10 cellular contexts compared by ENCODE assay signal in genomic region chr14:93430319-93430801, GRCh38. TPM values are rescaled to one million over a fixed set of nuclear protein-coding genes. Genes with fewer than 3 reads are reported as not detected.
A peak's percentile ranks its signal among the peaks of the same experiment; 100 is the strongest.
DNase-seq lines count a peak whose midpoint lies in the region; ATAC-seq, FAIRE-seq and TF ChIP-seq lines count a peak whose summit lies in the region.
"Had no signal": no experiment of that assay in that cellular context is flagged by ENCODE, and none has a peak within 500 bp of the region (broad histone marks: within the 10 kb centered on the region; RNA-seq: fewer than 3 reads in every experiment).

No MANE protein-coding gene starts in this region.

- in situ Hi-C loops in GM23248 (cut with MboI) = no loop called here

- TF ChIP-seq CTCF in epithelial cell of proximal tubule (conservative IDR thresholded peaks at IDR 0.05; ENCODE audit: low read depth, low read length) (no peak), pancreas (IDR thresholded peaks at IDR 0.05) (no peak)

- H3K4me1 Mint-ChIP-seq in activated CD8-positive, alpha-beta T cell treated with anti-CD3 and anti-CD28 coated beads, Interleukin-2, amount 10 ng/mL, durations not matched to agents 7 days and 5 days (ENCODE audit: low read depth) = no peaks in the 10 kb centered on the region
- no peaks in the 10 kb centered on the region for H3K4me1 Mint-ChIP-seq in activated CD4-positive, alpha-beta memory T cell treated with anti-CD3 and anti-CD28 coated beads, Interleukin-2, amount 10 ng/mL, durations not matched to agents 7 days and 5 days

- DNase-seq in GM23248 (peak; percentile 8), NCI-H524 (lab: John Stamatoyannopoulos, UW) (peak; percentile 88 to 90), epithelial cell of proximal tubule (ENCODE audit: low read depth) (no peak), pancreas (peak; percentile 46 to 73 (median 58))
- DNase-seq in activated CD8-positive, alpha-beta T cell treated with anti-CD3 and anti-CD28 coated beads, Interleukin-2, amount 10 ng/mL, durations not matched to agents 7 days and 5 days = no peak
- no peak for DNase-seq in activated CD4-positive, alpha-beta memory T cell treated with anti-CD3 and anti-CD28 coated beads, Interleukin-2, amount 10 ng/mL, durations not matched to agents 7 days and 5 days

- H3K4me3 ChIP-seq in GM23248 (0 out of 2 replicates have a peak overlapping the region, but pooled peaks have one; percentile 22), epithelial cell of proximal tubule (ENCODE audit: low read depth, low read length) (peak overlapping the region; percentile 61), pancreas (peak overlapping the region; percentile 6 to 54 (median 40))

- no peak overlapping the region for H2AFZ ChIP-seq in GM23248

- 4% methylated on average over 23 to 36 of the region's 36 CpGs for WGBS in GM23248 (ENCODE audit: low coverage in 1 of 2, low lambda C conversion rate in 2 of 2, missing lambda C conversion rate in 2 of 2), 2 experiments
- 1% methylated on average over 34 to 36 of the region's 36 CpGs for WGBS in pancreas, 2 donors

- H3K27me3 ChIP-seq in GM23248 (replicated peaks; ENCODE audit: insufficient read depth) (peaks cover 8% of the 10 kb centered on the region), pancreas (no peaks in the 10 kb centered on the region)

- H3K36me3 ChIP-seq in GM23248 (ENCODE audit: low read depth) = no peaks in the 10 kb centered on the region
- H3K36me3 ChIP-seq in pancreas = no peaks in the 10 kb centered on the region

- H3K27ac ChIP-seq in GM23248 (no peak overlapping the region), pancreas (peak overlapping the region in 2 of 4 donors; percentile 48 to 51)

- H3F3A ChIP-seq in GM23248 (ENCODE audit: insufficient read depth) = no peaks in the 10 kb centered on the region

- H3K9ac ChIP-seq in GM23248 = no peak overlapping the region

- H3K4me3 Mint-ChIP-seq in activated CD8-positive, alpha-beta T cell treated with anti-CD3 and anti-CD28 coated beads, Interleukin-2, amount 10 ng/mL, durations not matched to agents 7 days and 5 days = no peak overlapping the region
- no peak overlapping the region for H3K4me3 Mint-ChIP-seq in activated CD4-positive, alpha-beta memory T cell treated with anti-CD3 and anti-CD28 coated beads, Interleukin-2, amount 10 ng/mL, durations not matched to agents 7 days and 5 days

- intact Hi-C loops in pancreas (cut with DNase I) = no loop called here

- H3K79me2 ChIP-seq in GM23248 (ENCODE audit: insufficient read depth) = no peaks in the 10 kb centered on the region

- H3K4me1 ChIP-seq in GM23248 (ENCODE audit: insufficient read depth) (no peaks in the 10 kb centered on the region), pancreas (peaks cover 0 to 4% (median 0%) of the 10 kb centered on the region in 3 donors)

- CTCF ChIA-PET in activated CD8-positive, alpha-beta T cell treated with anti-CD3 and anti-CD28 coated beads, Interleukin-2, amount 10 ng/mL, durations not matched to agents 7 days and 5 days (lab: Charles Lee) = no interaction called here
- CTCF ChIA-PET in activated CD4-positive, alpha-beta memory T cell treated with anti-CD3 and anti-CD28 coated beads, Interleukin-2, amount 10 ng/mL, durations not matched to agents 7 days and 5 days (lab: Charles Lee) = no interaction called here

- H3K27ac Mint-ChIP-seq in activated CD8-positive, alpha-beta T cell treated with anti-CD3 and anti-CD28 coated beads, Interleukin-2, amount 10 ng/mL, durations not matched to agents 7 days and 5 days = no peak overlapping the region
- H3K27ac Mint-ChIP-seq in activated CD4-positive, alpha-beta memory T cell treated with anti-CD3 and anti-CD28 coated beads, Interleukin-2, amount 10 ng/mL, durations not matched to agents 7 days and 5 days = no peak overlapping the region

- H4K20me1 ChIP-seq in GM23248 (ENCODE audit: insufficient read depth) = no peaks in the 10 kb centered on the region

- H3K9me3 Mint-ChIP-seq in activated CD8-positive, alpha-beta T cell treated with anti-CD3 and anti-CD28 coated beads, Interleukin-2, amount 10 ng/mL, durations not matched to agents 7 days and 5 days (ENCODE audit: insufficient read depth) = peaks cover 9% of the 10 kb centered on the region
- peaks cover 2% of the 10 kb centered on the region for H3K9me3 Mint-ChIP-seq in activated CD4-positive, alpha-beta memory T cell treated with anti-CD3 and anti-CD28 coated beads, Interleukin-2, amount 10 ng/mL, durations not matched to agents 7 days and 5 days

- FAIRE-seq in pancreas (lab: Jason Lieb, UNC) = no peak
- FAIRE-seq: GM12892 had no signal

- peak overlapping the region; percentile 28 for H3K4me2 ChIP-seq in GM23248 (ENCODE audit: unreplicated experiment)

- peak; percentile 76 to 89 (median 84) for ATAC-seq in pancreas
- ATAC-seq in activated CD8-positive, alpha-beta T cell treated with anti-CD3 and anti-CD28 coated beads, Interleukin-2, amount 10 ng/mL, durations not matched to agents 7 days and 5 days = no peak
- no peak for ATAC-seq in HG02938 (IDR thresholded peaks at IDR 0.05; ENCODE audit: unreplicated experiment)
- ATAC-seq in GM21786 (IDR thresholded peaks at IDR 0.05; ENCODE audit: unreplicated experiment) = no peak

- POLR2A ChIA-PET in activated CD8-positive, alpha-beta T cell treated with anti-CD3 and anti-CD28 coated beads, Interleukin-2, amount 10 ng/mL, durations not matched to agents 7 days and 5 days (lab: Charles Lee) = no interaction called here
- POLR2A ChIA-PET in activated CD4-positive, alpha-beta memory T cell treated with anti-CD3 and anti-CD28 coated beads, Interleukin-2, amount 10 ng/mL, durations not matched to agents 7 days and 5 days (lab: Charles Lee) = no interaction called here

- H3K27me3 Mint-ChIP-seq in activated CD8-positive, alpha-beta T cell treated with anti-CD3 and anti-CD28 coated beads, Interleukin-2, amount 10 ng/mL, durations not matched to agents 7 days and 5 days (ENCODE audit: low read depth) = peaks cover 23% of the 10 kb centered on the region
- H3K27me3 Mint-ChIP-seq in activated CD4-positive, alpha-beta memory T cell treated with anti-CD3 and anti-CD28 coated beads, Interleukin-2, amount 10 ng/mL, durations not matched to agents 7 days and 5 days = peaks cover 27% of the 10 kb centered on the region

- peaks cover 2% of the 10 kb centered on the region for H3K36me3 Mint-ChIP-seq in activated CD8-positive, alpha-beta T cell treated with anti-CD3 and anti-CD28 coated beads, Interleukin-2, amount 10 ng/mL, durations not matched to agents 7 days and 5 days (ENCODE audit: low read depth)
- no peaks in the 10 kb centered on the region for H3K36me3 Mint-ChIP-seq in activated CD4-positive, alpha-beta memory T cell treated with anti-CD3 and anti-CD28 coated beads, Interleukin-2, amount 10 ng/mL, durations not matched to agents 7 days and 5 days (ENCODE audit: low read depth)

- peaks cover 4% of the 10 kb centered on the region for H3K9me3 ChIP-seq in GM23248 (ENCODE audit: low read depth)
- H3K9me3 ChIP-seq in pancreas = no peaks in the 10 kb centered on the region

- no peaks in the 10 kb centered on the region for H3K9me2 ChIP-seq in GM23248 (ENCODE audit: insufficient read depth)

RNA-seq across cellular contexts. Expression of gene UNC79, which starts 0.4 kb away (rescaled TPM):
- not detected in 2 replicates for total RNA-seq in GM23248 (2014; rRNA removed; shearing (Covaris generic))
- polyA plus RNA-seq in GM23248 (2016; fragmentation: Nextera tagmentation; extraction: Ambion mirVana) = 0.04 TPM in 2 replicates
- 0.29 TPM in 1 of 2 replicates, not detected in the other for total RNA-seq in epithelial cell of proximal tubule
- total RNA-seq in pancreas = 1 to 10 TPM; 1.2 to 2.4 (median 1.5) TPM
- polyA plus RNA-seq in pancreas = 1 to 10 TPM; 1.8 to 3.8 TPM
- not detected for total RNA-seq in activated CD8-positive, alpha-beta T cell treated with anti-CD3 and anti-CD28 coated beads, Interleukin-2, amount 10 ng/mL, durations not matched to agents 7 days and 5 days
- under 1 TPM in 1 of 2 experiments, not detected in 1; 0.03 TPM for total RNA-seq in activated CD4-positive, alpha-beta memory T cell treated with anti-CD3 and anti-CD28 coated beads, Interleukin-2, amount 10 ng/mL, durations not matched to agents 7 days and 5 days
- total RNA-seq: HT1080 had no signal

Comparison
In these comparisons a context has a peak if more than half of its experiments do, and no peak if none do; other contexts are left out.
1. DNase-seq: peak in GM23248 (single experiment), NCI-H524 (2 of 2) and pancreas (6 of 6); none in epithelial cell of proximal tubule (single experiment), activated CD8-positive, alpha-beta T cell treated with anti-CD3 and anti-CD28 coated beads, Interleukin-2, amount 10 ng/mL, durations not matched to agents 7 days and 5 days (single experiment) and activated CD4-positive, alpha-beta memory T cell treated with anti-CD3 and anti-CD28 coated beads, Interleukin-2, amount 10 ng/mL, durations not matched to agents 7 days and 5 days (single experiment).
2. ATAC-seq: peak in pancreas (4 of 4); none in activated CD8-positive, alpha-beta T cell treated with anti-CD3 and anti-CD28 coated beads, Interleukin-2, amount 10 ng/mL, durations not matched to agents 7 days and 5 days (single experiment), HG02938 (single experiment) and GM21786 (single experiment).
3. Peak in every context shown above with its lines, with median percentiles within 50 percentile points of each other: H3K4me3 ChIP-seq.